In genomic region chrY:12421069-12421787, GRCh38 we compare ENCODE assay signal across 17 cellular contexts.
A peak's percentile ranks its signal among the peaks of the same experiment; 100 is the strongest.
DNase-seq lines count a peak whose midpoint lies in the region; ATAC-seq, FAIRE-seq and TF ChIP-seq lines count a peak whose summit lies in the region.
"Had no signal": no experiment of that assay in that cellular context is flagged by ENCODE, and none has a peak within 500 bp of the region (broad histone marks: within the 10 kb centered on the region; RNA-seq: fewer than 3 reads in every experiment).

No MANE protein-coding gene starts in this region.

- H3K9ac ChIP-seq in smooth muscle cell (ENCODE audit: low read depth): no peak overlapping the region

- no peak for TF ChIP-seq EP300 in suprapubic skin (IDR thresholded peaks at IDR 0.05)

- H3K4me1 Mint-ChIP-seq in chondrocyte (ENCODE audit: low read depth): no peaks in the 10 kb centered on the region

- H3K27me3 ChIP-seq in bronchial epithelial cell (ENCODE audit: control insufficient read depth, insufficient read depth, low read length) (no peaks in the 10 kb centered on the region), suprapubic skin (peaks cover 18% of the 10 kb centered on the region), dorsolateral prefrontal cortex (peaks cover 0 to 17% (median 0%) of the 10 kb centered on the region in 45 donors), smooth muscle cell (ENCODE audit: low read depth) (no peaks in the 10 kb centered on the region)
- H3K27me3 ChIP-seq: Peyer's patch had no signal

- H3F3A ChIP-seq in smooth muscle cell (ENCODE audit: low read depth): no peaks in the 10 kb centered on the region

- peak; percentile 98 for ATAC-seq in left lobe of liver
- ATAC-seq: GM12878, K562 had no signal

- no peak for FAIRE-seq in bronchial epithelial cell (lab: Jason Lieb, UNC)
- FAIRE-seq: GM12878, K562, keratinocyte had no signal

- H3K36me3 ChIP-seq in bronchial epithelial cell (ENCODE audit: control insufficient read depth, insufficient read depth, low read length) (no peaks in the 10 kb centered on the region), suprapubic skin (no peaks in the 10 kb centered on the region), smooth muscle cell (ENCODE audit: low read depth) (no peaks in the 10 kb centered on the region)
- H3K36me3 ChIP-seq: HAP-1, Peyer's patch had no signal

- H3K36me3 Mint-ChIP-seq in chondrocyte (ENCODE audit: low read depth): no peaks in the 10 kb centered on the region

- no peaks in the 10 kb centered on the region for H4K20me1 ChIP-seq in smooth muscle cell (ENCODE audit: low read depth)

- no peaks in the 10 kb centered on the region for H3K79me2 ChIP-seq in smooth muscle cell (ENCODE audit: low read depth)

- DNase-seq in bronchial epithelial cell (ENCODE audit: low read depth): peak; percentile 21
- DNase-seq in left lobe of liver (ENCODE audit: low spot score): peak; percentile 72
- DNase-seq in suprapubic skin (ENCODE audit: low spot score in 2 of 2): peak in 1 of 2 donors; percentile 66
- no peak for DNase-seq in ureter (ENCODE audit: low spot score)
- DNase-seq in chondrocyte (ENCODE audit: low spot score): no peak
- DNase-seq in dorsolateral prefrontal cortex: no peak
- DNase-seq in smooth muscle cell (lab: John Stamatoyannopoulos, UW; ENCODE audit: unreplicated experiment): no peak
- DNase-seq: DMS 273 treated with DMSO at 0.1 percent for 48 hours; NCI-H2227 treated with DMSO at 0.1 percent for 48 hours; stimulated activated CD4-positive, alpha-beta T cell treated with anti-CD3 and anti-CD28 coated beads, Interleukin-1b, Interleukin-23, amount 100 ng/mL, for 48 hours; stimulated activated naive CD4-positive, alpha-beta T cell had no signal

- no peaks in the 10 kb centered on the region for H3K4me1 ChIP-seq in suprapubic skin
- H3K4me1 ChIP-seq in smooth muscle cell (ENCODE audit: low read depth): no peaks in the 10 kb centered on the region
- H3K4me1 ChIP-seq: HAP-1, Peyer's patch had no signal

- H3K27ac Mint-ChIP-seq in chondrocyte (ENCODE audit: unreplicated experiment): no peak overlapping the region

- no peak for TF ChIP-seq POLR2A in suprapubic skin (IDR thresholded peaks at IDR 0.05)

- H3K4me3 ChIP-seq in bronchial epithelial cell (ENCODE audit: low read depth, low read length) (peak overlapping the region; percentile 54), suprapubic skin (peak overlapping the region; percentile 41), dorsolateral prefrontal cortex (peak overlapping the region in 11 of 59 donors; percentile 18 to 59 (median 44)), smooth muscle cell (no peak overlapping the region)
- H3K4me3 ChIP-seq: GM12878, HAP-1, K562 had no signal

- no peaks in the 10 kb centered on the region for H3K9me3 ChIP-seq in suprapubic skin
- H3K9me3 ChIP-seq in smooth muscle cell (replicated peaks; ENCODE audit: low read depth): no peaks in the 10 kb centered on the region
- H3K9me3 ChIP-seq: HAP-1, Peyer's patch had no signal

- intact Hi-C loops in dorsolateral prefrontal cortex (cut with DNase I): no loop called here

- H3K27me3 Mint-ChIP-seq in chondrocyte (ENCODE audit: low read depth): no peaks in the 10 kb centered on the region

- H2AFZ ChIP-seq in smooth muscle cell (ENCODE audit: low read depth): no peak overlapping the region

- WGBS in suprapubic skin: no CpG with 5 or more reads among the region's 60 CpGs
- WGBS in smooth muscle cell (ENCODE audit: low lambda C conversion rate): no CpG with 5 or more reads among the region's 60 CpGs

- H3K4me3 Mint-ChIP-seq in chondrocyte (ENCODE audit: unreplicated experiment): no peak overlapping the region

- peak; percentile 41 for TF ChIP-seq CTCF in LNCAP (IDR thresholded peaks at IDR 0.05)
- TF ChIP-seq CTCF in bronchial epithelial cell (IDR thresholded peaks at IDR 0.05; ENCODE audit: insufficient read depth, low read length, severe bottlenecking): peak; percentile 38
- TF ChIP-seq CTCF in suprapubic skin (IDR thresholded peaks at IDR 0.05): no peak
- no peak for TF ChIP-seq CTCF in chondrocyte (IDR thresholded peaks at IDR 0.05)
- no peak for TF ChIP-seq CTCF in dorsolateral prefrontal cortex (IDR thresholded peaks at IDR 0.05 in 54 of 56, conservative IDR thresholded peaks at IDR 0.05 in 2 of 56; ENCODE audit: low read depth in 1 of 56, partially characterized antibody in 56 of 56)
- no peak for TF ChIP-seq CTCF in smooth muscle cell (IDR thresholded peaks at IDR 0.05; ENCODE audit: borderline replicate concordance, insufficient read depth, poor library complexity, severe bottlenecking)

- H3K4me2 ChIP-seq in smooth muscle cell: no peak overlapping the region

- H3K27ac ChIP-seq in suprapubic skin (no peak overlapping the region), dorsolateral prefrontal cortex (peak overlapping the region in 1 of 59 donors; percentile 38), smooth muscle cell (ENCODE audit: low read depth) (no peak overlapping the region)

- no peaks in the 10 kb centered on the region for H3K9me3 Mint-ChIP-seq in chondrocyte (ENCODE audit: low read depth)

Comparison
In these comparisons a context has a peak if more than half of its experiments do, and no peak if none do; other contexts are left out.
1. CTCF ChIP-seq: peak in LNCAP (single experiment) and bronchial epithelial cell (single experiment); none in suprapubic skin (0 of 2), chondrocyte (single experiment), dorsolateral prefrontal cortex (0 of 56) and smooth muscle cell (single experiment).
2. DNase-seq: peak in bronchial epithelial cell (single experiment) and left lobe of liver (single experiment); none in ureter (single experiment), chondrocyte (single experiment), dorsolateral prefrontal cortex (0 of 10) and smooth muscle cell (single experiment).